In genomic region chr2:67528320-67528719, GRCh38 we compare ENCODE assay signal across 27 cellular contexts.
"Had no signal": no experiment of that assay in that cellular context is flagged by ENCODE, and none has a peak within 500 bp of the region (broad histone marks: within the 10 kb centered on the region; RNA-seq: fewer than 3 reads in every experiment).

No MANE protein-coding gene starts in this region.

- ATAC-seq: activated CD8-positive, alpha-beta T cell treated with anti-CD3 and anti-CD28 coated beads for 36 hours; activated T-cell treated with anti-CD3 and anti-CD28 coated beads, Interleukin-2, amount 50 U/mL, for 4 hours; activated T-helper 17 cell treated with anti-CD3 and anti-CD28 coated beads, Interleukin-2, amount 50 U/mL, for 72 hours; gastroesophageal sphincter; WTC11 had no signal

- H3K27ac ChIP-seq: cardiac muscle cell, colonic mucosa, gastroesophageal sphincter, VCaP had no signal

- H3K4me3 ChIP-seq: cardiac muscle cell, colonic mucosa, gastroesophageal sphincter had no signal

- H3K4me1 Mint-ChIP-seq: activated CD4-positive, alpha-beta T cell treated with anti-CD3 and anti-CD28 coated beads, Interleukin-2, amount 10 ng/mL, durations not matched to agents 7 days and 5 days; activated T-helper 17 cell treated with anti-CD3 and anti-CD28 coated beads, Interleukin-2, amount 50 U/mL, for 72 hours had no signal

- H3K27ac Mint-ChIP-seq: activated CD4-positive, alpha-beta T cell treated with anti-CD3 and anti-CD28 coated beads, Interleukin-2, amount 10 ng/mL, durations not matched to agents 7 days and 5 days; activated CD8-positive, alpha-beta T cell treated with anti-CD3 and anti-CD28 coated beads for 36 hours; activated naive CD8-positive, alpha-beta T cell; activated T-helper 17 cell treated with anti-CD3 and anti-CD28 coated beads, Interleukin-2, amount 50 U/mL, for 72 hours; WTC11 had no signal

- H3K4me3 Mint-ChIP-seq: activated CD4-positive, alpha-beta T cell treated with anti-CD3 and anti-CD28 coated beads, Interleukin-2, amount 10 ng/mL, durations not matched to agents 7 days and 5 days; activated CD8-positive, alpha-beta T cell treated with anti-CD3 and anti-CD28 coated beads for 36 hours; activated naive CD8-positive, alpha-beta T cell; activated T-cell treated with anti-CD3 and anti-CD28 coated beads, Interleukin-2, amount 50 U/mL, for 4 hours; activated T-helper 17 cell treated with anti-CD3 and anti-CD28 coated beads, Interleukin-2, amount 50 U/mL, for 72 hours; WTC11 had no signal

- H3K4me1 ChIP-seq: colonic mucosa, gastroesophageal sphincter had no signal

- H3K9me3 Mint-ChIP-seq: activated CD8-positive, alpha-beta T cell treated with anti-CD3 and anti-CD28 coated beads for 36 hours; activated T-helper 17 cell treated with anti-CD3 and anti-CD28 coated beads, Interleukin-2, amount 50 U/mL, for 72 hours had no signal

- H3K27me3 ChIP-seq: cardiac muscle cell, colonic mucosa, gastroesophageal sphincter had no signal

- DNase-seq: activated CD4-positive, alpha-beta T cell treated with anti-CD3 and anti-CD28 coated beads for 1 hour; activated CD4-positive, alpha-beta T cell treated with anti-CD3 and anti-CD28 coated beads for 4 hours; activated CD4-positive, alpha-beta T cell treated with anti-CD3 and anti-CD28 coated beads, Interleukin-2, amount 10 ng/mL, durations not matched to agents 7 days and 5 days; activated CD4-positive, alpha-beta T cell treated with anti-CD3 and anti-CD28 coated beads, Interleukin-2, amount 50 U/mL, for 48 hours; activated CD8-positive, alpha-beta memory T cell treated with anti-CD3 and anti-CD28 coated beads for 24 hours; activated CD8-positive, alpha-beta T cell treated with anti-CD3 and anti-CD28 coated beads for 36 hours; activated effector memory CD4-positive, alpha-beta T cell treated with Interleukin-2 at 50 U/mL for 16 hours; activated gamma-delta T cell treated with Interleukin-2 at 50 U/mL for 16 hours; activated naive CD4-positive, alpha-beta T cell treated with anti-CD3 and anti-CD28 coated beads, Interleukin-2, amount 50 U/mL, for 16 hours; activated naive CD4-positive, alpha-beta T cell treated with Interleukin-2 at 50 U/mL for 16 hours; activated T-cell treated with anti-CD3 and anti-CD28 coated beads, Interleukin-2, amount 50 U/mL, for 4 hours; amniotic stem cell; anterior cingulate cortex; central memory CD4-positive, alpha-beta T cell; cerebellar nuclear complex; colonic mucosa; effector CD8-positive, alpha-beta T cell; foreskin fibroblast; head of caudate nucleus; hippocampal formation; T-helper 2 cell had no signal

- H3K27me3 Mint-ChIP-seq: activated CD4-positive, alpha-beta T cell treated with anti-CD3 and anti-CD28 coated beads, Interleukin-2, amount 10 ng/mL, durations not matched to agents 7 days and 5 days; activated naive CD8-positive, alpha-beta T cell; activated T-helper 17 cell treated with anti-CD3 and anti-CD28 coated beads, Interleukin-2, amount 50 U/mL, for 72 hours had no signal
